ENCODE assay signal across 3 cellular contexts in the genomic region with DNA sequence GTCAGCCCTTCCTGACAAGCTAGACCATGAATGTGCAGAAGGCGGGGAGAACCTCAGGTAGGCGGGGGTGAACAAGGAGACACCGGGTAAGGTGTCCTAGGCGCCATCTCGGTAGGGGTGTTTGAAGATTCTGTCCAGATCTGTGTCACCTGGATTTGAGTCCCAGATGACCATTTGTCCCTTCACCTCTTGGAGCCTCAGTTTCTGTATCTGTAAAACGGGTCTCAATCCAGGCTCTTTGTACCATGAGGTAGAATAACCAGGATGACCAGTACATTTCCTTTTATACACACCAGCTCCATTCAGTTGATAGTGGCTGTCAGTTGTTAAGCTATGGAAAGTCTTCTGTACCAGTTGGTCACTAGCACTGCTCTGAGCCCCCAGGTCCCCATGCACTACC.
TF ChIP-seq lines count a peak whose summit lies in the region.

No MANE protein-coding gene starts in this region.

TF ChIP-seq in HepG2, 621 proteins besides CTCF, POLR2A, EP300 and RAD21:
- no peak for TF ChIP-seq ZNF777 (CRISPR knock-in tag; IDR thresholded peaks at IDR 0.05)
- peak; percentile 84 for TF ChIP-seq ZNF629 (CRISPR knock-in tag; conservative IDR thresholded peaks at IDR 0.05)

TF ChIP-seq in A549, 52 proteins besides CTCF, POLR2A, EP300 and RAD21:
- TF ChIP-seq KDM1A (IDR thresholded peaks at IDR 0.05; ENCODE audit: low read depth) (0 out of 2 replicates have a peak, but pooled peaks have one; percentile 31), EHMT2 (IDR thresholded peaks at IDR 0.05; ENCODE audit: low read depth) (no peak), ZFP36 (IDR thresholded peaks at IDR 0.05; ENCODE audit: borderline replicate concordance, partially characterized antibody) (no peak), ZSCAN20 (CRISPR knock-in tag; IDR thresholded peaks at IDR 0.05) (no peak)
- TF ChIP-seq, protein P1, sequence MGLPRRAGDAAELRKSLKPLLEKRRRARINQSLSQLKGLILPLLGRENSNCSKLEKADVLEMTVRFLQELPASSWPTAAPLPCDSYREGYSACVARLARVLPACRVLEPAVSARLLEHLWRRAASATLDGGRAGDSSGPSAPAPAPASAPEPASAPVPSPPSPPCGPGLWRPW (IDR thresholded peaks at IDR 0.05): no peak

TF ChIP-seq in K562, 482 proteins besides CTCF, POLR2A, EP300 and RAD21:
- peak; percentile 37 for TF ChIP-seq RBM25 (IDR thresholded peaks at IDR 0.05; ENCODE audit: low read depth, low read length, severe bottlenecking)
- peak; percentile 52; the same call in 1 of the 2 replicates for TF ChIP-seq BCOR (IDR thresholded peaks at IDR 0.05)
- TF ChIP-seq, protein P2, sequence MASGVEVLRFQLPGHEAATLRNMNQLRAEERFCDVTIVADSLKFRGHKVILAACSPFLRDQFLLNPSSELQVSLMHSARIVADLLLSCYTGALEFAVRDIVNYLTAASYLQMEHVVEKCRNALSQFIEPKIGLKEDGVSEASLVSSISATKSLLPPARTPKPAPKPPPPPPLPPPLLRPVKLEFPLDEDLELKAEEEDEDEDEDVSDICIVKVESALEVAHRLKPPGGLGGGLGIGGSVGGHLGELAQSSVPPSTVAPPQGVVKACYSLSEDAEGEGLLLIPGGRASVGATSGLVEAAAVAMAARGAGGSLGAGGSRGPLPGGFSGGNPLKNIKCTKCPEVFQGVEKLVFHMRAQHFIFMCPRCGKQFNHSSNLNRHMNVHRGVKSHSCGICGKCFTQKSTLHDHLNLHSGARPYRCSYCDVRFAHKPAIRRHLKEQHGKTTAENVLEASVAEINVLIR (CRISPR knock-in tag; IDR thresholded peaks at IDR 0.05): no peak
